ENCODE assay signal across 8 cellular contexts in genomic region chr18:80148316-80149199, GRCh38. TPM values are rescaled to one million over a fixed set of nuclear protein-coding genes. Genes with fewer than 3 reads are reported as not detected.
DNase-seq lines count a peak whose midpoint lies in the region; ATAC-seq and TF ChIP-seq lines count a peak whose summit lies in the region.

No MANE protein-coding gene starts in this region.

- peaks cover 12% of the 10 kb centered on the region for H3K4me1 Mint-ChIP-seq in T-helper 1 cell treated with Interleukin-12 subunit alpha and Interleukin-12 subunit beta and Interleukin-4 antibody, amounts not matched to agents 30 μg/mL and 1 μg/mL, for 36 hours (ENCODE audit: low read depth)

- H3K27ac Mint-ChIP-seq in T-helper 1 cell treated with Interleukin-12 subunit alpha and Interleukin-12 subunit beta and Interleukin-4 antibody, amounts not matched to agents 30 μg/mL and 1 μg/mL, for 36 hours = no peak overlapping the region

- H3K9me3 ChIP-seq in OCI-LY3 (ENCODE audit: insufficient read depth, low read length) (no peaks in the 10 kb centered on the region), osteoblast (ENCODE audit: low read depth, low read length) (no peaks in the 10 kb centered on the region)

- H3K27me3 Mint-ChIP-seq in T-helper 1 cell treated with Interleukin-12 subunit alpha and Interleukin-12 subunit beta and Interleukin-4 antibody, amounts not matched to agents 30 μg/mL and 1 μg/mL, for 36 hours (ENCODE audit: low read depth) = no peaks in the 10 kb centered on the region

- H3K4me3 Mint-ChIP-seq in T-helper 1 cell treated with Interleukin-12 subunit alpha and Interleukin-12 subunit beta and Interleukin-4 antibody, amounts not matched to agents 30 μg/mL and 1 μg/mL, for 36 hours = peak overlapping the region; percentile 87

- peaks cover 19% of the 10 kb centered on the region; the same call in 1 of the 2 replicates for H4K20me1 ChIP-seq in OCI-LY3 (ENCODE audit: insufficient read depth, low read length)
- H4K20me1 ChIP-seq in osteoblast (ENCODE audit: insufficient read depth, low read length) = no peaks in the 10 kb centered on the region

- no peaks in the 10 kb centered on the region for H3K27me3 ChIP-seq in OCI-LY3 (ENCODE audit: low read depth, low read length)
- H3K27me3 ChIP-seq in osteoblast (ENCODE audit: insufficient read depth, low read length) = no peaks in the 10 kb centered on the region

- DNase-seq in T-helper 1 cell (no peak), osteoblast (ENCODE audit: insufficient read length, low spot score, missing footprints) (no peak), NCI-H1092 treated with DMSO at 0.1 percent for 48 hours (lab: John Stamatoyannopoulos, UW) (no peak), GM19238 (ENCODE audit: insufficient read length, low spot score) (no peak)

- no peaks in the 10 kb centered on the region for H3K79me2 ChIP-seq in OCI-LY3 (ENCODE audit: low read length)
- no peaks in the 10 kb centered on the region for H3K79me2 ChIP-seq in osteoblast (ENCODE audit: insufficient read depth, low read length)

- H3K9ac ChIP-seq in OCI-LY3 (ENCODE audit: low read length) = peak overlapping the region; percentile 7; the same call in 1 of the 2 replicates

- H3K4me1 ChIP-seq in OCI-LY3 (ENCODE audit: low read length) (peaks cover 32% of the 10 kb centered on the region), osteoblast (ENCODE audit: insufficient read depth, low read length) (peaks cover 8% of the 10 kb centered on the region)

- H3K27ac ChIP-seq in OCI-LY3 (ENCODE audit: low read length) (no peak overlapping the region), osteoblast (ENCODE audit: low read depth, low read length) (peak overlapping the region; percentile 52)

- TF ChIP-seq CTCF in OCI-LY3 (IDR thresholded peaks at IDR 0.05; ENCODE audit: low read depth, low read length) (no peak), osteoblast (IDR thresholded peaks at IDR 0.05; ENCODE audit: extremely low read depth, low read depth, low read length) (no peak)

- H3K4me3 ChIP-seq in OCI-LY3 (ENCODE audit: low read length) = peak overlapping the region; percentile 79
- H3K4me3 ChIP-seq in osteoblast (ENCODE audit: insufficient read depth, low read length) = peak overlapping the region; percentile 83

- H3K36me3 ChIP-seq in OCI-LY3 (replicated peaks; ENCODE audit: low read depth, low read length) (peaks cover 9% of the 10 kb centered on the region), osteoblast (ENCODE audit: insufficient read depth, low read length) (no peaks in the 10 kb centered on the region)

- ATAC-seq in esophagus mucosa (peak; percentile 14), GM19455 (IDR thresholded peaks at IDR 0.05; ENCODE audit: unreplicated experiment) (no peak)

- peaks cover 7% of the 10 kb centered on the region for H3K36me3 Mint-ChIP-seq in T-helper 1 cell treated with Interleukin-12 subunit alpha and Interleukin-12 subunit beta and Interleukin-4 antibody, amounts not matched to agents 30 μg/mL and 1 μg/mL, for 36 hours (ENCODE audit: low read depth)

- H2AFZ ChIP-seq in OCI-LY3 (ENCODE audit: low read depth, low read length) (peak overlapping the region; percentile 26; the same call in 1 of the 2 replicates), osteoblast (ENCODE audit: low read length) (peak overlapping the region; percentile 94)

- H3K4me2 ChIP-seq in OCI-LY3 (ENCODE audit: low read length) (peak overlapping the region; percentile 78), osteoblast (ENCODE audit: insufficient read depth, low read length) (peak overlapping the region; percentile 98)

- no peaks in the 10 kb centered on the region for H3K9me3 Mint-ChIP-seq in T-helper 1 cell treated with Interleukin-12 subunit alpha and Interleukin-12 subunit beta and Interleukin-4 antibody, amounts not matched to agents 30 μg/mL and 1 μg/mL, for 36 hours

RNA-seq across cellular contexts. Expression of gene ADNP2, which starts 39.5 kb away (rescaled TPM):
- total RNA-seq in esophagus mucosa (13.3 TPM), osteoblast (22.1 and 22.4 TPM in 2 replicates)
